ENCODE assay signal across 8 cellular contexts in genomic region chr10:110498982-110499795, GRCh38. TPM values are rescaled to one million over a fixed set of nuclear protein-coding genes. Genes with fewer than 3 reads are reported as not detected.
DNase-seq lines count a peak whose midpoint lies in the region; ATAC-seq and TF ChIP-seq lines count a peak whose summit lies in the region.

No MANE protein-coding gene starts in this region.

- peak overlapping the region; percentile 82 to 83 for H3K4me3 ChIP-seq in cardiac fibroblast (replicated peaks in 1 of 2; ENCODE audit: low read depth in 2 of 2, low read length in 2 of 2)
- H3K4me3 ChIP-seq in right lobe of liver, result peak overlapping the region; percentile 60 to 91 (median 70)
- H3K4me3 ChIP-seq in subcutaneous abdominal adipose tissue (ENCODE audit: low read depth in 1 of 5, low read length in 5 of 5), result peak overlapping the region; percentile 62 to 82 (median 78)

- TF ChIP-seq POLR2A in GM10847 (IDR thresholded peaks at IDR 0.05; ENCODE audit: extremely low read depth, insufficient read length) (peak; percentile 33), right lobe of liver (IDR thresholded peaks at IDR 0.05) (no peak)

- H3K27ac ChIP-seq in right lobe of liver (peak overlapping the region; percentile 53 to 79 (median 77)), subcutaneous abdominal adipose tissue (ENCODE audit: low read depth, low read length) (peak overlapping the region; percentile 79)

- peak; percentile 13 for TF ChIP-seq CTCF in cardiac fibroblast (IDR thresholded peaks at IDR 0.05; ENCODE audit: low read depth, low read length)
- TF ChIP-seq CTCF in right lobe of liver (IDR thresholded peaks at IDR 0.05), result peak in 1 of 4 donors; percentile 9

- peak; percentile 72 for DNase-seq in SW480 (ENCODE audit: low spot score)
- peak in 1 of 2 donors; percentile 73 for DNase-seq in cardiac fibroblast (ENCODE audit: low read depth in 2 of 2)
- no peak for DNase-seq in right lobe of liver
- DNase-seq in pons (ENCODE audit: low spot score), result no peak
- DNase-seq in LoVo (ENCODE audit: low spot score), result no peak

- peaks cover 0 to 25% (median 6%) of the 10 kb centered on the region in 4 donors for H3K4me1 ChIP-seq in right lobe of liver
- H3K4me1 ChIP-seq in subcutaneous abdominal adipose tissue (ENCODE audit: control insufficient read depth in 5 of 5, insufficient read depth in 5 of 5, low read length in 5 of 5), result peaks cover 14 to 79% (median 64%) of the 10 kb centered on the region in 5 donors

- ATAC-seq in HG03060 (IDR thresholded peaks at IDR 0.05; ENCODE audit: low read depth, unreplicated experiment) (peak; percentile 14), right lobe of liver (peak in 1 of 4 donors; percentile 4)

- 55% methylated on average over 13 of the region's 21 CpGs for WGBS in right lobe of liver (ENCODE audit: insufficient coverage, low coverage, low lambda C conversion rate, missing lambda C conversion rate)

- peak overlapping the region; percentile 10 to 71 (median 68) for H3K9ac ChIP-seq in subcutaneous abdominal adipose tissue (ENCODE audit: low read length in 5 of 5)

- intact Hi-C loops in right lobe of liver (cut with DNase I), result no loop called here

- H3K27me3 ChIP-seq in right lobe of liver (no peaks in the 10 kb centered on the region), subcutaneous abdominal adipose tissue (ENCODE audit: control insufficient read depth in 5 of 5, insufficient read depth in 4 of 5, low read length in 5 of 5) (peaks cover 0 to 19% (median 11%) of the 10 kb centered on the region in 5 donors)

- H3K9me3 ChIP-seq in right lobe of liver (no peaks in the 10 kb centered on the region), subcutaneous abdominal adipose tissue (ENCODE audit: control insufficient read depth in 5 of 5, low read length in 5 of 5) (no peaks in the 10 kb centered on the region)

- H3K36me3 ChIP-seq in right lobe of liver, result no peaks in the 10 kb centered on the region
- H3K36me3 ChIP-seq in subcutaneous abdominal adipose tissue (ENCODE audit: control insufficient read depth in 5 of 5, insufficient read depth in 5 of 5, low read length in 5 of 5), result no peaks in the 10 kb centered on the region

RNA-seq across cellular contexts. Expression of gene DUSP5, which starts 1.5 kb away (rescaled TPM):
- total RNA-seq in right lobe of liver, result 10 to 100 TPM in 3 of 6 experiments, 1 to 10 TPM in 3; 2.3 to 47.7 (median 10.8) TPM
